17 cellular contexts compared by ENCODE assay signal in genomic region chr1:226640737-226641136, GRCh38.
A peak's percentile ranks its signal among the peaks of the same experiment; 100 is the strongest.
DNase-seq lines count a peak whose midpoint lies in the region; ATAC-seq and TF ChIP-seq lines count a peak whose summit lies in the region.
"Had no signal": no experiment of that assay in that cellular context is flagged by ENCODE, and none has a peak within 500 bp of the region (broad histone marks: within the 10 kb centered on the region; RNA-seq: fewer than 3 reads in every experiment).

No MANE protein-coding gene starts in this region.

- ATAC-seq in natural killer cell (no peak), HG03571 (IDR thresholded peaks at IDR 0.05; ENCODE audit: unreplicated experiment) (no peak)
- ATAC-seq in natural killer cell treated with Interleukin-12 subunit alpha and Interleukin-12 subunit beta and Interleukin-15 and Interleukin-18, amount 100 ng/mL, for 72 hours, result no peak
- ATAC-seq: left lung had no signal

- H3K27me3 Mint-ChIP-seq in natural killer cell (ENCODE audit: low read depth in 2 of 2) (no peaks in the 10 kb centered on the region), chondrocyte (ENCODE audit: low read depth) (no peaks in the 10 kb centered on the region), nephron progenitor cell (ENCODE audit: low read depth, poor library complexity) (peaks cover 12% of the 10 kb centered on the region)
- no peaks in the 10 kb centered on the region for H3K27me3 Mint-ChIP-seq in natural killer cell treated with Interleukin-12 subunit alpha and Interleukin-12 subunit beta and Interleukin-15 and Interleukin-18, amount 100 ng/mL, for 72 hours

- no peak for DNase-seq in natural killer cell
- DNase-seq in natural killer cell treated with Interleukin-12 subunit alpha and Interleukin-12 subunit beta and Interleukin-15 and Interleukin-18, amount 100 ng/mL, for 72 hours (ENCODE audit: low spot score), result no peak
- DNase-seq in chondrocyte (ENCODE audit: low spot score), result peak; percentile 39
- no peak for DNase-seq in nephron progenitor cell
- DNase-seq in OCI-M1 (lab: John Stamatoyannopoulos, UW), result no peak
- no peak for DNase-seq in GM13976 (ENCODE audit: low spot score)
- DNase-seq in EL, result no peak
- DNase-seq: activated CD4-positive, alpha-beta T cell treated with anti-CD3 and anti-CD28 coated beads, Interleukin-2, amount 50 U/mL, for 1 hour; activated T-cell treated with anti-CD3 and anti-CD28 coated beads, Interleukin-2, amount 50 U/mL, for 48 hours; cortex of kidney; DMS79 treated with DMSO at 0.1 percent for 48 hours; KG1; NCI-H1417 treated with DMSO at 0.1 percent for 48 hours; occipital lobe; T-helper 9 cell had no signal

- intact Hi-C loops in natural killer cell (cut with micrococcal nuclease), result loop anchor here (5.0 kb wide), 1 partner anchor 37 kb away; no protein-coding TSS in a partner anchor

- in situ Hi-C loops in GM13976 (cut with MboI; ENCODE audit: low sequenced_read_pairs, unreplicated experiment), result loop anchor here (25.0 kb wide), 1 partner anchor 797 kb away; no protein-coding TSS in a partner anchor

- peaks cover 25 to 30% of the 10 kb centered on the region in 2 donors for H3K4me1 Mint-ChIP-seq in natural killer cell
- H3K4me1 Mint-ChIP-seq in natural killer cell treated with Interleukin-12 subunit alpha and Interleukin-12 subunit beta and Interleukin-15 and Interleukin-18, amount 100 ng/mL, for 72 hours (ENCODE audit: low read depth in 2 of 2), result peaks cover 17 to 28% of the 10 kb centered on the region in 2 donors
- H3K4me1 Mint-ChIP-seq in chondrocyte (ENCODE audit: low read depth), result peaks cover 11% of the 10 kb centered on the region
- H3K4me1 Mint-ChIP-seq in nephron progenitor cell, result peaks cover 26% of the 10 kb centered on the region

- H3K4me3 Mint-ChIP-seq in natural killer cell (no peak overlapping the region), chondrocyte (ENCODE audit: unreplicated experiment) (no peak overlapping the region), nephron progenitor cell (no peak overlapping the region)
- no peak overlapping the region for H3K4me3 Mint-ChIP-seq in natural killer cell treated with Interleukin-12 subunit alpha and Interleukin-12 subunit beta and Interleukin-15 and Interleukin-18, amount 100 ng/mL, for 72 hours

- H3K27ac Mint-ChIP-seq in natural killer cell (peak overlapping the region; percentile 41 to 54), chondrocyte (ENCODE audit: unreplicated experiment) (no peak overlapping the region), nephron progenitor cell (peak overlapping the region; percentile 14)
- peak overlapping the region in 1 of 2 donors; percentile 61 for H3K27ac Mint-ChIP-seq in natural killer cell treated with Interleukin-12 subunit alpha and Interleukin-12 subunit beta and Interleukin-15 and Interleukin-18, amount 100 ng/mL, for 72 hours

- TF ChIP-seq CTCF in natural killer cell (IDR thresholded peaks at IDR 0.05) (no peak), chondrocyte (IDR thresholded peaks at IDR 0.05) (no peak), nephron progenitor cell (IDR thresholded peaks at IDR 0.05) (no peak), GM13976 (IDR thresholded peaks at IDR 0.05; ENCODE audit: borderline replicate concordance, control extremely low read depth, extremely low read depth, insufficient read depth, missing control alignments) (no peak)

- no peaks in the 10 kb centered on the region for H3K9me3 Mint-ChIP-seq in natural killer cell
- no peaks in the 10 kb centered on the region for H3K9me3 Mint-ChIP-seq in natural killer cell treated with Interleukin-12 subunit alpha and Interleukin-12 subunit beta and Interleukin-15 and Interleukin-18, amount 100 ng/mL, for 72 hours
- no peaks in the 10 kb centered on the region for H3K9me3 Mint-ChIP-seq in chondrocyte (ENCODE audit: low read depth)
- no peaks in the 10 kb centered on the region for H3K9me3 Mint-ChIP-seq in nephron progenitor cell

- H3K36me3 Mint-ChIP-seq in natural killer cell, result no peaks in the 10 kb centered on the region
- H3K36me3 Mint-ChIP-seq in natural killer cell treated with Interleukin-12 subunit alpha and Interleukin-12 subunit beta and Interleukin-15 and Interleukin-18, amount 100 ng/mL, for 72 hours, result no peaks in the 10 kb centered on the region
- H3K36me3 Mint-ChIP-seq in chondrocyte (ENCODE audit: low read depth), result peaks cover 7% of the 10 kb centered on the region
- H3K36me3 Mint-ChIP-seq in nephron progenitor cell (ENCODE audit: low read depth), result peaks cover 5% of the 10 kb centered on the region
